Comparison of ENCODE assay signal across 8 cellular contexts in genomic region chr5:116572375-116573278, GRCh38. TPM values are rescaled to one million over a fixed set of nuclear protein-coding genes. Genes with fewer than 3 reads are reported as not detected.
DNase-seq lines count a peak whose midpoint lies in the region; ATAC-seq and TF ChIP-seq lines count a peak whose summit lies in the region.

No MANE protein-coding gene starts in this region.

- no peaks in the 10 kb centered on the region for H3K4me1 ChIP-seq in BE2C
- H3K4me1 ChIP-seq in right lobe of liver = peaks cover 0 to 35% (median 9%) of the 10 kb centered on the region in 4 donors
- peaks cover 45% of the 10 kb centered on the region for H3K4me1 ChIP-seq in suprapubic skin

- intact Hi-C loops in right lobe of liver (cut with DNase I) = loop anchor here in 1 of 2 donors (10.0 kb wide), 1 partner anchor 372 kb away; no protein-coding TSS in a partner anchor

- no peak for TF ChIP-seq EP300 in suprapubic skin (IDR thresholded peaks at IDR 0.05)

- H3K27ac ChIP-seq in right lobe of liver (peak overlapping the region; percentile 38 to 73 (median 53)), suprapubic skin (peak overlapping the region; percentile 70)

- H3K36me3 ChIP-seq in BE2C (no peaks in the 10 kb centered on the region), right lobe of liver (no peaks in the 10 kb centered on the region), suprapubic skin (no peaks in the 10 kb centered on the region)

- H3K27me3 ChIP-seq in BE2C (0 out of 2 replicates have a peak, but pooled peaks cover 3% of the 10 kb centered on the region), right lobe of liver (peaks cover 0 to 31% of the 10 kb centered on the region in 2 donors), suprapubic skin (peaks cover 32% of the 10 kb centered on the region)

- ATAC-seq in right lobe of liver (peak; percentile 2 to 22 (median 16)), HG03571 (IDR thresholded peaks at IDR 0.05; ENCODE audit: unreplicated experiment) (no peak)

- TF ChIP-seq POLR2A in right lobe of liver (IDR thresholded peaks at IDR 0.05) (no peak), suprapubic skin (IDR thresholded peaks at IDR 0.05) (no peak)

- WGBS in right lobe of liver (ENCODE audit: insufficient coverage, low coverage, low lambda C conversion rate, missing lambda C conversion rate) = 6% methylated on average over 12 of the region's 54 CpGs
- WGBS in suprapubic skin = 5% methylated on average over 50 of the region's 54 CpGs

- H3K4me3 ChIP-seq in BE2C (ENCODE audit: low read depth, low read length) = peak overlapping the region; percentile 91
- peak overlapping the region; percentile 68 for H3K4me3 ChIP-seq in choroid plexus epithelial cell (ENCODE audit: low read depth, low read length)
- H3K4me3 ChIP-seq in right lobe of liver = peak overlapping the region; percentile 42 to 64 (median 58)
- peak overlapping the region; percentile 70 for H3K4me3 ChIP-seq in suprapubic skin

- H3K9me3 ChIP-seq in BE2C (no peaks in the 10 kb centered on the region), right lobe of liver (no peaks in the 10 kb centered on the region), suprapubic skin (no peaks in the 10 kb centered on the region)

- TF ChIP-seq CTCF in BE2C (IDR thresholded peaks at IDR 0.05; ENCODE audit: low read depth, low read length) (0 out of 2 replicates have a peak, but pooled peaks have one; percentile 13), choroid plexus epithelial cell (conservative IDR thresholded peaks at IDR 0.05; ENCODE audit: low read depth, low read length) (no peak), right lobe of liver (IDR thresholded peaks at IDR 0.05) (no peak), suprapubic skin (IDR thresholded peaks at IDR 0.05) (no peak)

- peak; percentile 76 for DNase-seq in BE2C
- peak in 2 of 3 experiments; percentile 78 to 84 for DNase-seq in NCI-H1417 (lab: John Stamatoyannopoulos, UW)
- DNase-seq in choroid plexus epithelial cell (ENCODE audit: low read depth) = peak; percentile 13
- peak; percentile 45 to 64 (median 59) for DNase-seq in right lobe of liver
- peak; percentile 71 to 84 for DNase-seq in suprapubic skin (ENCODE audit: low spot score in 2 of 2)
- no peak for DNase-seq in GM19240 (ENCODE audit: insufficient read length, low spot score)
- DNase-seq in NCI-H2196 treated with DMSO at 0.1 percent for 48 hours (lab: John Stamatoyannopoulos, UW; ENCODE audit: unreplicated experiment) = no peak

RNA-seq across cellular contexts. Expression of gene SEMA6A, which starts 2.0 kb away (rescaled TPM):
- 112 TPM for polyA plus RNA-seq in BE2C (2012; ENCODE audit: insufficient read depth, insufficient read length, low read depth)
- 10 to 100 TPM in 1 of 6 experiments, 1 to 10 TPM in 5; 4.5 to 12.0 (median 8.4) TPM for total RNA-seq in right lobe of liver
- 10 to 100 TPM in 3 of 4 donors, 1 to 10 TPM in 1; 7.4 to 27.8 (median 15.5) TPM for total RNA-seq in suprapubic skin

Comparison
In these comparisons a context has a peak if more than half of its experiments do, and no peak if none do; other contexts are left out.
1. DNase-seq: peak in BE2C (single experiment), NCI-H1417 (2 of 3), choroid plexus epithelial cell (single experiment), right lobe of liver (3 of 3) and suprapubic skin (2 of 2); none in GM19240 (single experiment) and NCI-H2196 treated with DMSO at 0.1 percent for 48 hours (single experiment).
2. Peak in every context shown above with its lines, with median percentiles within 50 percentile points of each other: H3K4me3 ChIP-seq.